In genomic region chr14:51396222-51396815, GRCh38 we compare ENCODE assay signal across 10 cellular contexts.
A peak's percentile ranks its signal among the peaks of the same experiment; 100 is the strongest.
DNase-seq lines count a peak whose midpoint lies in the region; ATAC-seq and TF ChIP-seq lines count a peak whose summit lies in the region.
"Had no signal": no experiment of that assay in that cellular context is flagged by ENCODE, and none has a peak within 500 bp of the region (broad histone marks: within the 10 kb centered on the region; RNA-seq: fewer than 3 reads in every experiment).

No MANE protein-coding gene starts in this region.

- H3K4me1 ChIP-seq in SK-N-SH (ENCODE audit: control insufficient read depth in 1 of 2, insufficient read depth in 2 of 2, low read depth in 1 of 2, low read length in 1 of 2): peaks cover 37 to 46% of the 10 kb centered on the region in 2 experiments
- no peaks in the 10 kb centered on the region for H3K4me1 ChIP-seq in CD8-positive, alpha-beta memory T cell (ENCODE audit: insufficient read depth, low read length)

- no peak for TF ChIP-seq CTCF in SK-N-SH (IDR thresholded peaks at IDR 0.05)
- no peak for TF ChIP-seq CTCF in foreskin fibroblast (IDR thresholded peaks at IDR 0.05; ENCODE audit: low read depth, low read length)
- TF ChIP-seq CTCF in retinal pigment epithelial cell (conservative IDR thresholded peaks at IDR 0.05; ENCODE audit: low read depth, low read length): no peak

- peaks cover 4 to 26% of the 10 kb centered on the region in 2 donors for H3K27me3 Mint-ChIP-seq in CD8-positive, alpha-beta memory T cell

- H3K9me2 ChIP-seq in SK-N-SH: no peaks in the 10 kb centered on the region

- 10% methylated on average over 11 of the region's 11 CpGs for WGBS in SK-N-SH (ENCODE audit: low lambda C conversion rate)

- no peaks in the 10 kb centered on the region for H3K9me3 Mint-ChIP-seq in CD8-positive, alpha-beta memory T cell
- H3K9me3 Mint-ChIP-seq: T-helper 1 cell treated with Interleukin-12 subunit alpha and Interleukin-12 subunit beta and Interleukin-4 antibody, amounts not matched to agents 30 μg/mL and 1 μg/mL, for 36 hours had no signal

- POLR2A ChIA-PET in SK-N-SH (lab: Yijun Ruan, JAX): interaction anchor here (1.8 kb wide), 1 partner anchor 257 kb away, joined by 4 read pairs; no protein-coding TSS in a partner anchor
- POLR2A ChIA-PET in CD8-positive, alpha-beta memory T cell (lab: Charles Lee): no interaction called here

- no peaks in the 10 kb centered on the region for H3K4me1 Mint-ChIP-seq in CD8-positive, alpha-beta memory T cell

- no peak overlapping the region for H3K27ac Mint-ChIP-seq in CD8-positive, alpha-beta memory T cell
- H3K27ac Mint-ChIP-seq: T-helper 1 cell treated with Interleukin-12 subunit alpha and Interleukin-12 subunit beta and Interleukin-4 antibody, amounts not matched to agents 30 μg/mL and 1 μg/mL, for 36 hours had no signal

- no peak overlapping the region for H3K4me3 Mint-ChIP-seq in CD8-positive, alpha-beta memory T cell
- H3K4me3 Mint-ChIP-seq: T-helper 1 cell treated with Interleukin-12 subunit alpha and Interleukin-12 subunit beta and Interleukin-4 antibody, amounts not matched to agents 30 μg/mL and 1 μg/mL, for 36 hours had no signal

- H3K4me3 ChIP-seq in SK-N-SH (ENCODE audit: low read depth in 2 of 2, low read length in 1 of 2) (no peak overlapping the region), foreskin fibroblast (ENCODE audit: low read depth in 1 of 2, low read length in 2 of 2) (no peak overlapping the region), retinal pigment epithelial cell (ENCODE audit: low read length) (no peak overlapping the region)
- H3K4me3 ChIP-seq in CD8-positive, alpha-beta memory T cell (ENCODE audit: low read length): no peak overlapping the region

- peak overlapping the region; percentile 85 for H3K9ac ChIP-seq in SK-N-SH

- peaks cover 56% of the 10 kb centered on the region for H3F3A ChIP-seq in SK-N-SH (replicated peaks; ENCODE audit: insufficient read depth)

- no peaks in the 10 kb centered on the region for H3K27me3 ChIP-seq in SK-N-SH (ENCODE audit: insufficient read depth)
- no peaks in the 10 kb centered on the region for H3K27me3 ChIP-seq in CD8-positive, alpha-beta memory T cell (ENCODE audit: insufficient read depth, low read length, poor library complexity, severe bottlenecking)

- no peaks in the 10 kb centered on the region for H4K20me1 ChIP-seq in SK-N-SH (ENCODE audit: insufficient read depth)

- H3K79me2 ChIP-seq in SK-N-SH (ENCODE audit: insufficient read depth): no peaks in the 10 kb centered on the region; the same call in 1 of the 2 replicates

- CTCF ChIA-PET in SK-N-SH (lab: Yijun Ruan, JAX): interaction anchor here (0.6 to 2.1 kb wide), 5 partner anchors 112 to 379 kb away, joined by 3 to 8 read pairs (median 4); no protein-coding TSS in a partner anchor
- CTCF ChIA-PET in CD8-positive, alpha-beta memory T cell (lab: Charles Lee): no interaction called here

- peak; percentile 17; the same call in 1 of the 2 replicates for TF ChIP-seq RAD21 in SK-N-SH (IDR thresholded peaks at IDR 0.05; ENCODE audit: low read length)

- H3K4me2 ChIP-seq in SK-N-SH: peak overlapping the region; percentile 71

- no peak overlapping the region; the same call in 1 of the 2 replicates for H2AFZ ChIP-seq in SK-N-SH (ENCODE audit: low read depth)

- TF ChIP-seq EP300 in SK-N-SH (IDR thresholded peaks at IDR 0.05; ENCODE audit: borderline replicate concordance in 1 of 2, low read depth in 1 of 2, low read length in 1 of 2): peak; percentile 42 to 96; a peak in 3 of 4 replicates

- H3K36me3 Mint-ChIP-seq in CD8-positive, alpha-beta memory T cell: no peaks in the 10 kb centered on the region

- DNase-seq in DMS 273 treated with DMSO at 0.1 percent for 48 hours (lab: John Stamatoyannopoulos, UW): peak; percentile 96
- DNase-seq in SK-N-SH: no peak
- peak; percentile 95 to 97 for DNase-seq in foreskin fibroblast
- peak; percentile 91 for DNase-seq in retinal pigment epithelial cell (ENCODE audit: low read depth)
- DNase-seq in NCI-H2196 (lab: John Stamatoyannopoulos, UW; ENCODE audit: unreplicated experiment): no peak
- no peak for DNase-seq in CD8-positive, alpha-beta memory T cell
- DNase-seq: effector CD4-positive, alpha-beta T cell had no signal

- no peaks in the 10 kb centered on the region for H3K36me3 ChIP-seq in SK-N-SH (replicated peaks in 1 of 2; ENCODE audit: control insufficient read depth in 1 of 2, insufficient read depth in 2 of 2, low read length in 1 of 2)
- H3K36me3 ChIP-seq in CD8-positive, alpha-beta memory T cell (ENCODE audit: insufficient read depth, low read length): no peaks in the 10 kb centered on the region

- ATAC-seq in GM21528 (IDR thresholded peaks at IDR 0.05; ENCODE audit: low FRiP score, unreplicated experiment): no peak
- ATAC-seq in GM21423 (IDR thresholded peaks at IDR 0.05; ENCODE audit: unreplicated experiment): no peak

- H3K9me3 ChIP-seq in SK-N-SH: no peaks in the 10 kb centered on the region
- no peaks in the 10 kb centered on the region for H3K9me3 ChIP-seq in CD8-positive, alpha-beta memory T cell (ENCODE audit: low read length)

- H3K27ac ChIP-seq in SK-N-SH (ENCODE audit: low read depth in 2 of 2, low read length in 1 of 2): peak overlapping the region; percentile 99
- no peak overlapping the region for H3K27ac ChIP-seq in CD8-positive, alpha-beta memory T cell (ENCODE audit: low read depth, low read length)

TF ChIP-seq in SK-N-SH, 30 proteins besides CTCF, POLR2A, EP300 and RAD21 (continues in another document):
- TF ChIP-seq FOXJ3 (CRISPR knock-in tag; IDR thresholded peaks at IDR 0.05) (no peak), TEAD4 (IDR thresholded peaks at IDR 0.05; ENCODE audit: borderline replicate concordance, insufficient read depth) (peak; percentile 94), PBX3 (IDR thresholded peaks at IDR 0.05) (peak; percentile 87), RXRA (IDR thresholded peaks at IDR 0.05; ENCODE audit: borderline replicate concordance, low read depth) (peak; percentile 94), FOXM1 (IDR thresholded peaks at IDR 0.05; ENCODE audit: low read depth) (peak; percentile 92), ZBTB33 (IDR thresholded peaks at IDR 0.05; ENCODE audit: borderline replicate concordance, low read depth) (peak; percentile 58; the same call in 1 of the 2 replicates), POLR2AphosphoS5 (IDR thresholded peaks at IDR 0.05; ENCODE audit: low read depth, low read length) (0 out of 2 replicates have a peak, but pooled peaks have one; percentile 11), EZH2phosphoT487 (IDR thresholded peaks at IDR 0.05; ENCODE audit: borderline replicate concordance, low read depth) (no peak), GATA2 (CRISPR knock-in tag; IDR thresholded peaks at IDR 0.05) (peak; percentile 49; the same call in 1 of the 2 replicates), TCF12 (IDR thresholded peaks at IDR 0.05) (peak; percentile 98), SIN3A (IDR thresholded peaks at IDR 0.05; ENCODE audit: borderline replicate concordance, low read depth, low read length) (0 out of 2 replicates have a peak, but pooled peaks have one; percentile 13), JUND (IDR thresholded peaks at IDR 0.05) (peak; percentile 91), MAX (IDR thresholded peaks at IDR 0.05; ENCODE audit: low read depth) (peak; percentile 85), YY1 (IDR thresholded peaks at IDR 0.05; ENCODE audit: low read depth) (no peak), GABPA (IDR thresholded peaks at IDR 0.05; ENCODE audit: low read depth) (no peak), USF1 (IDR thresholded peaks at IDR 0.05; ENCODE audit: borderline replicate concordance, low read depth) (no peak), SMC3 (IDR thresholded peaks at IDR 0.05; ENCODE audit: low read depth, low read length) (no peak), MXI1 (IDR thresholded peaks at IDR 0.05; ENCODE audit: low read depth, low read length) (no peak)

Comparison
In these comparisons a context has a peak if more than half of its experiments do, and no peak if none do; other contexts are left out.
1. DNase-seq: peak in DMS 273 treated with DMSO at 0.1 percent for 48 hours (single experiment), foreskin fibroblast (2 of 2) and retinal pigment epithelial cell (single experiment); none in SK-N-SH (single experiment), NCI-H2196 (single experiment) and CD8-positive, alpha-beta memory T cell (0 of 5).